Comparison of ENCODE assay signal across 10 cellular contexts in the genomic region with DNA sequence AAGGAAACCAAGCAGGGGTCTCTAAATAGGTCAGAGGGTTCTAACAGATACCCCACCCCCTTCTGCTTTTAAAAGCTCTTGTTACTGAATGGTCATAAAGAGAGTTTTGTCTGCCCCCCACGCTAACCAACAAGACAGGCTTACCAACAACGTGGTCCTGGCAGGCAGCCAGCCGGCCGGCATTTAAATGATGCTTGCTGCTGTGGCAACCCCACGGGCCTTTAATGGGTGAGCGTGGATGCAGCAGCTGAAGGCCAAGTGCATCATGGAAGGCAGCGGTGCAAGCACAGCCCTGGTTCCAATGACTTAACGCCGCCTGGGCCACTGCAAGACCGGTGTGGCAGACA. TPM values are rescaled to one million over a fixed set of nuclear protein-coding genes. Genes with fewer than 3 reads are reported as not detected.
DNase-seq lines count a peak whose midpoint lies in the region; ATAC-seq lines count a peak whose summit lies in the region.
"Had no signal": no experiment of that assay in that cellular context is flagged by ENCODE, and none has a peak within 500 bp of the region (broad histone marks: within the 10 kb centered on the region; RNA-seq: fewer than 3 reads in every experiment).

No MANE protein-coding gene starts in this region.

- WGBS in mesenchymal stem cell, result 79% methylated on average over 10 of the region's 10 CpGs

- no peak overlapping the region for H3K14ac ChIP-seq in mesenchymal stem cell (ENCODE audit: low read length in 2 of 2)

- H3K9ac ChIP-seq in Karpas-422 (ENCODE audit: low read length), result no peak overlapping the region
- H3K9ac ChIP-seq in mesenchymal stem cell (ENCODE audit: low read length), result no peak overlapping the region

- H3K4me3 ChIP-seq in Karpas-422 (ENCODE audit: low read length), result no peak overlapping the region
- H3K4me3 ChIP-seq in mesenchymal stem cell (ENCODE audit: insufficient read depth in 1 of 2, low read depth in 1 of 2, low read length in 2 of 2), result no peak overlapping the region

- no peak overlapping the region for H3K27ac ChIP-seq in Karpas-422 (ENCODE audit: low read length)
- H3K27ac ChIP-seq in mesenchymal stem cell (ENCODE audit: low read length, poor library complexity, severe bottlenecking), result no peak overlapping the region

- H3K79me1 ChIP-seq in mesenchymal stem cell (replicated peaks; ENCODE audit: low read length, poor library complexity, severe bottlenecking), result peaks cover 10% of the 10 kb centered on the region

- no peaks in the 10 kb centered on the region for H4K20me1 ChIP-seq in Karpas-422 (ENCODE audit: insufficient read depth, low read depth, low read length)

- H4K8ac ChIP-seq in mesenchymal stem cell (ENCODE audit: low read length), result peak overlapping the region; percentile 14

- H3K18ac ChIP-seq in mesenchymal stem cell (ENCODE audit: low read depth in 1 of 2, low read length in 2 of 2), result peak overlapping the region in 1 of 2 experiments; percentile 40

- H4K91ac ChIP-seq in mesenchymal stem cell (ENCODE audit: low read length), result peak overlapping the region; percentile 30

- no peaks in the 10 kb centered on the region for H3K9me2 ChIP-seq in Karpas-422 (replicated peaks; ENCODE audit: insufficient read depth, low read length)

- H2BK5ac ChIP-seq in mesenchymal stem cell (ENCODE audit: low read depth, low read length, poor library complexity, severe bottlenecking), result no peak overlapping the region

- ATAC-seq in GM18520 (IDR thresholded peaks at IDR 0.05; ENCODE audit: unreplicated experiment) (no peak), GM18907 (IDR thresholded peaks at IDR 0.05; ENCODE audit: unreplicated experiment) (no peak)

- no peak overlapping the region for H2AFZ ChIP-seq in Karpas-422 (ENCODE audit: low read length)
- H2AFZ ChIP-seq in mesenchymal stem cell (ENCODE audit: low read depth, low read length), result no peak overlapping the region

- H3K4me1 ChIP-seq in Karpas-422 (ENCODE audit: low read length) (no peaks in the 10 kb centered on the region), mesenchymal stem cell (ENCODE audit: control insufficient read depth, insufficient read depth, low read depth, low read length) (peaks cover 20% of the 10 kb centered on the region)

- no peak overlapping the region for H3K23ac ChIP-seq in mesenchymal stem cell (ENCODE audit: low read length in 2 of 2)

- H2BK12ac ChIP-seq in mesenchymal stem cell (ENCODE audit: low read length in 2 of 2), result peak overlapping the region in 1 of 2 experiments; percentile 33

- H2BK15ac ChIP-seq in mesenchymal stem cell (ENCODE audit: low read depth, poor library complexity, severe bottlenecking), result no peak overlapping the region

- H2BK120ac ChIP-seq in mesenchymal stem cell (ENCODE audit: low read depth, low read length), result no peak overlapping the region

- no peaks in the 10 kb centered on the region for H3K79me2 ChIP-seq in Karpas-422 (ENCODE audit: low read length)

- no peaks in the 10 kb centered on the region for H3K27me3 ChIP-seq in Karpas-422 (ENCODE audit: low read length)
- H3K27me3 ChIP-seq in mesenchymal stem cell (ENCODE audit: control insufficient read depth in 1 of 2, insufficient read depth in 1 of 2, low read length in 2 of 2), result no peaks in the 10 kb centered on the region

- peak; percentile 84 for DNase-seq in Ammon's horn (ENCODE audit: low spot score)
- peak; percentile 24 for DNase-seq in Karpas-422
- peak; percentile 33 for DNase-seq in SK-N-DZ (ENCODE audit: low spot score)
- DNase-seq in mesenchymal stem cell, result no peak
- DNase-seq in stimulated activated CD4-positive, alpha-beta T cell treated with anti-CD3 and anti-CD28 coated beads, Interleukin-4, amount 100 ng/mL, for 4 hours, result no peak
- no peak for DNase-seq in NCI-H524 treated with DMSO at 0.1 percent for 48 hours (lab: John Stamatoyannopoulos, UW)
- DNase-seq: CD4-positive, alpha-beta T cell; SIG-M5 had no signal

- H3K36me3 ChIP-seq in Karpas-422 (ENCODE audit: insufficient read depth, low read length) (no peaks in the 10 kb centered on the region), mesenchymal stem cell (ENCODE audit: control insufficient read depth in 1 of 2, insufficient read depth in 2 of 2, low read depth in 1 of 2, low read length in 2 of 2) (peaks cover 0 to 9% of the 10 kb centered on the region in 2 experiments)

- H2AK5ac ChIP-seq in mesenchymal stem cell (ENCODE audit: low read length, severe bottlenecking), result no peak overlapping the region

- H3K4me2 ChIP-seq in Karpas-422 (ENCODE audit: low read depth, low read length, poor library complexity, severe bottlenecking) (no peak overlapping the region), mesenchymal stem cell (ENCODE audit: low read length, poor library complexity, severe bottlenecking) (no peak overlapping the region)

- H3K9me3 ChIP-seq in Karpas-422 (ENCODE audit: low read length), result no peaks in the 10 kb centered on the region
- H3K9me3 ChIP-seq in mesenchymal stem cell (ENCODE audit: control insufficient read depth, low read length), result no peaks in the 10 kb centered on the region

- H3K4ac ChIP-seq in mesenchymal stem cell (ENCODE audit: low read depth in 1 of 2, low read length in 2 of 2), result peak overlapping the region in 1 of 2 experiments; percentile 37

RNA-seq across cellular contexts. Expression of gene RAB31, which starts 29.7 kb away (rescaled TPM):
- total RNA-seq in Karpas-422 (2014; rRNA removed; shearing (Covaris generic); ENCODE audit: low replicate concordance), result not detected in 2 replicates
- 0.22 and 0.51 TPM in 2 replicates for polyA plus RNA-seq in SK-N-DZ (2014; cell fraction: cytosol; rRNA removed)
- polyA plus RNA-seq in SK-N-DZ (2014; cell fraction: nucleus; rRNA removed), result 2.2 TPM in 1 of 2 replicates, not detected in the other
- 128 TPM for polyA plus RNA-seq in mesenchymal stem cell (2013, experiment 1 of 2)
- polyA plus RNA-seq in mesenchymal stem cell (2013, experiment 2 of 2), result 128 TPM

Comparison
In these comparisons a context has a peak if more than half of its experiments do, and no peak if none do; other contexts are left out.
1. DNase-seq: peak in Ammon's horn (single experiment), Karpas-422 (single experiment) and SK-N-DZ (single experiment); none in mesenchymal stem cell (single experiment), stimulated activated CD4-positive, alpha-beta T cell treated with anti-CD3 and anti-CD28 coated beads, Interleukin-4, amount 100 ng/mL, for 4 hours (0 of 2) and NCI-H524 treated with DMSO at 0.1 percent for 48 hours (single experiment).